Comparison of ENCODE assay signal across 12 cellular contexts in the genomic region with DNA sequence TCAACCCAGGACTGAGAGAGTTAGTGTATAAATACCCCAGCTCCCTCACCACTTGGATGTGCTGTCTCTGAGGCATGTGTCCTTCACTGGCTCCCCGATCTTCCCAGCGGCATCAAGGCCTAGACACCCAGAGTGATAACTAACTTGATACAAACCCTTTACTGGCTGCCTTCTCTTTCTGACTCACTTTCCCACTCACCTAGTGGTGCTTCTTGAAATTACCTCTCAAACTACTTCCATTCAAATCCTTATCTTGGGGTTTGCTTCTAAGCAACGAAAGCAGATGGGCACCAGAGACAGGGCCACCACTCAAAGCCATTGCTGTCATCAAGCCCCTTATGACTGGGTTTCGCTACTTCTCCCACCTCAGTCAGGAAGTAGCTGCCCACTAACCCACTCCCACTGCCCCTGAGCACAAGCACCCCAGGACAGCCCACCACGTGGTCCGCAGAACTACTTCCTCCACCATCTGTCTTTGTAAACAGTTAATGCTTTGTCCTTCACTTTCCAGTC. TPM values are rescaled to one million over a fixed set of nuclear protein-coding genes. Genes with fewer than 3 reads are reported as not detected.
DNase-seq lines count a peak whose midpoint lies in the region; ATAC-seq and TF ChIP-seq lines count a peak whose summit lies in the region.
"Had no signal": no experiment of that assay in that cellular context is flagged by ENCODE, and none has a peak within 500 bp of the region (broad histone marks: within the 10 kb centered on the region; RNA-seq: fewer than 3 reads in every experiment).

No MANE protein-coding gene starts in this region.

- peaks cover 87% of the 10 kb centered on the region for H3K4me1 Mint-ChIP-seq in CD4-positive, alpha-beta T cell (ENCODE audit: low read depth)
- H3K4me1 Mint-ChIP-seq in T-helper 17 cell (peaks cover 53% of the 10 kb centered on the region), mesothelial cell of epicardium (peaks cover 23% of the 10 kb centered on the region)
- peaks cover 62% of the 10 kb centered on the region for H3K4me1 Mint-ChIP-seq in activated T-cell treated with anti-CD3 and anti-CD28 coated beads, Interleukin-2, amount 50 U/mL, for 72 hours (ENCODE audit: low read depth)

- ATAC-seq in CD4-positive, alpha-beta T cell (ENCODE audit: poor library complexity) = no peak
- no peak for ATAC-seq in T-helper 17 cell
- ATAC-seq in activated T-cell treated with anti-CD3 and anti-CD28 coated beads, Interleukin-2, amount 50 U/mL, for 72 hours (replicated peaks in 1 of 2) = no peak

- peak overlapping the region; percentile 27 for H3K27ac Mint-ChIP-seq in CD4-positive, alpha-beta T cell
- peak overlapping the region; percentile 57 for H3K27ac Mint-ChIP-seq in T-helper 17 cell
- no peak overlapping the region for H3K27ac Mint-ChIP-seq in mesothelial cell of epicardium
- H3K27ac Mint-ChIP-seq in activated T-cell treated with anti-CD3 and anti-CD28 coated beads, Interleukin-2, amount 50 U/mL, for 72 hours = no peak overlapping the region

- no peaks in the 10 kb centered on the region for H3K27me3 Mint-ChIP-seq in CD4-positive, alpha-beta T cell
- H3K27me3 Mint-ChIP-seq in T-helper 17 cell (no peaks in the 10 kb centered on the region), mesothelial cell of epicardium (ENCODE audit: low read depth) (no peaks in the 10 kb centered on the region)
- H3K27me3 Mint-ChIP-seq in activated T-cell treated with anti-CD3 and anti-CD28 coated beads, Interleukin-2, amount 50 U/mL, for 72 hours (ENCODE audit: low read depth) = no peaks in the 10 kb centered on the region
- H3K27me3 Mint-ChIP-seq: central memory CD8-positive, alpha-beta T cell had no signal

- TF ChIP-seq CTCF in CD4-positive, alpha-beta T cell (IDR thresholded peaks at IDR 0.05) = no peak
- TF ChIP-seq CTCF in GM12865 (IDR thresholded peaks at IDR 0.05; ENCODE audit: insufficient read depth, low read depth, low read length, missing control alignments) (peak; percentile 27), mesothelial cell of epicardium (IDR thresholded peaks at IDR 0.05; ENCODE audit: unreplicated experiment) (peak; percentile 42)

- no peaks in the 10 kb centered on the region for H3K27me3 ChIP-seq in CD4-positive, alpha-beta T cell (ENCODE audit: control insufficient read depth, insufficient read depth, low read length)

- CTCF ChIA-PET in CD4-positive, alpha-beta T cell (lab: Charles Lee) = no interaction called here

- H3K4me3 ChIP-seq in GM12865 (ENCODE audit: low read depth, low read length) = no peak overlapping the region
- H3K4me3 ChIP-seq: skin epidermis had no signal

- intact Hi-C loops in CD4-positive, alpha-beta T cell (cut with DNase I, micrococcal nuclease) = no loop called here

- H3K9me3 Mint-ChIP-seq in CD4-positive, alpha-beta T cell = no peaks in the 10 kb centered on the region
- H3K9me3 Mint-ChIP-seq in mesothelial cell of epicardium = peaks cover 9% of the 10 kb centered on the region
- H3K9me3 Mint-ChIP-seq in activated T-cell treated with anti-CD3 and anti-CD28 coated beads, Interleukin-2, amount 50 U/mL, for 72 hours = peaks cover 0 to 9% of the 10 kb centered on the region in 2 donors
- H3K9me3 Mint-ChIP-seq: central memory CD8-positive, alpha-beta T cell had no signal

- DNase-seq in CD4-positive, alpha-beta T cell = no peak
- no peak for DNase-seq in GM12865 (ENCODE audit: low read depth)
- no peak for DNase-seq in T-helper 17 cell
- DNase-seq in mesothelial cell of epicardium (ENCODE audit: low spot score in 2 of 2, unreplicated experiment in 2 of 2) = no peak
- DNase-seq in stimulated activated CD4-positive, alpha-beta T cell treated with anti-CD3 and anti-CD28 coated beads, Interleukin-2, amount 100 ng/mL, for 48 hours = no peak
- no peak for DNase-seq in NCI-H2107 treated with DMSO at 0.1 percent for 48 hours (lab: John Stamatoyannopoulos, UW; ENCODE audit: unreplicated experiment)
- DNase-seq in activated T-cell treated with anti-CD3 and anti-CD28 coated beads, Interleukin-2, amount 50 U/mL, for 72 hours = no peak
- DNase-seq: activated T-cell treated with anti-CD3 and anti-CD28 coated beads, Interleukin-2, amount 50 U/mL, for 1 hour; NCI-H2029; T-helper 9 cell had no signal

- no peaks in the 10 kb centered on the region for H3K9me3 ChIP-seq in CD4-positive, alpha-beta T cell (ENCODE audit: control insufficient read depth, low read length)
- H3K9me3 ChIP-seq in T-helper 17 cell (ENCODE audit: control insufficient read depth, low read length, poor library complexity, severe bottlenecking) = peaks cover 3% of the 10 kb centered on the region

- POLR2A ChIA-PET in CD4-positive, alpha-beta T cell (lab: Charles Lee) = interaction anchor here (0.7 to 5.1 kb wide), 6 partner anchors 12 to 90 kb away, joined by 3 to 47 read pairs (median 4); a partner anchor contains a TSS

- no peaks in the 10 kb centered on the region for H3K36me3 Mint-ChIP-seq in CD4-positive, alpha-beta T cell (ENCODE audit: low read depth)
- H3K36me3 Mint-ChIP-seq in T-helper 17 cell (ENCODE audit: low read depth) (no peaks in the 10 kb centered on the region), mesothelial cell of epicardium (no peaks in the 10 kb centered on the region)
- H3K36me3 Mint-ChIP-seq in activated T-cell treated with anti-CD3 and anti-CD28 coated beads, Interleukin-2, amount 50 U/mL, for 72 hours (ENCODE audit: insufficient read depth in 2 of 2) = peaks cover 3 to 7% of the 10 kb centered on the region in 2 donors

- no peak overlapping the region for H3K4me3 Mint-ChIP-seq in CD4-positive, alpha-beta T cell
- no peak overlapping the region for H3K4me3 Mint-ChIP-seq in T-helper 17 cell
- no peak overlapping the region for H3K4me3 Mint-ChIP-seq in mesothelial cell of epicardium
- H3K4me3 Mint-ChIP-seq in activated T-cell treated with anti-CD3 and anti-CD28 coated beads, Interleukin-2, amount 50 U/mL, for 72 hours = no peak overlapping the region
- H3K4me3 Mint-ChIP-seq: central memory CD8-positive, alpha-beta T cell had no signal

- no peak overlapping the region for H3K27ac ChIP-seq in CD4-positive, alpha-beta T cell (ENCODE audit: low read depth, low read length)

RNA-seq across cellular contexts. Expression of a gene that starts 17.2 kb away (rescaled TPM):
- 100 to 1,000 TPM; 254 to 258 TPM for total RNA-seq in CD4-positive, alpha-beta T cell
- total RNA-seq in T-helper 17 cell (100 to 1,000 TPM; 217 to 257 TPM), mesothelial cell of epicardium (377 to 390 TPM (median 382 TPM) in 3 replicates)
- 10 to 100 TPM; 95.0 TPM for total RNA-seq in activated T-cell treated with anti-CD3 and anti-CD28 coated beads, Interleukin-2, amount 50 U/mL, for 72 hours

Comparison
In these comparisons a context has a peak if more than half of its experiments do, and no peak if none do; other contexts are left out.
1. H3K27ac Mint-ChIP-seq: peak in CD4-positive, alpha-beta T cell (single experiment) and T-helper 17 cell (single experiment); none in mesothelial cell of epicardium (single experiment) and activated T-cell treated with anti-CD3 and anti-CD28 coated beads, Interleukin-2, amount 50 U/mL, for 72 hours (single experiment).